ENCODE assay signal across 19 cellular contexts in genomic region chr9:121178676-121179372, GRCh38. TPM values are rescaled to one million over a fixed set of nuclear protein-coding genes. Genes with fewer than 3 reads are reported as not detected.
DNase-seq lines count a peak whose midpoint lies in the region; ATAC-seq, FAIRE-seq and TF ChIP-seq lines count a peak whose summit lies in the region.
"Had no signal": no experiment of that assay in that cellular context is flagged by ENCODE, and none has a peak within 500 bp of the region (broad histone marks: within the 10 kb centered on the region; RNA-seq: fewer than 3 reads in every experiment).

No MANE protein-coding gene starts in this region.

- H3K4me3 Mint-ChIP-seq in CD4-positive, alpha-beta memory T cell: no peak overlapping the region
- H3K4me3 Mint-ChIP-seq in mesothelial cell of epicardium: no peak overlapping the region
- H3K4me3 Mint-ChIP-seq: activated CD4-positive, alpha-beta T cell treated with anti-CD3 and anti-CD28 coated beads, Interleukin-2, amount 10 ng/mL, durations not matched to agents 24 days and 14 days; central memory CD8-positive, alpha-beta T cell had no signal

- no peaks in the 10 kb centered on the region for H3K27me3 ChIP-seq in CD4-positive, alpha-beta memory T cell (ENCODE audit: insufficient read depth, low read length)
- no peaks in the 10 kb centered on the region for H3K27me3 ChIP-seq in body of pancreas
- no peaks in the 10 kb centered on the region for H3K27me3 ChIP-seq in upper lobe of left lung
- no peaks in the 10 kb centered on the region for H3K27me3 ChIP-seq in foreskin keratinocyte
- H3K27me3 ChIP-seq: heart left ventricle, SJSA1 had no signal

- no peak for TF ChIP-seq CTCF in A549 (IDR thresholded peaks at IDR 0.05)
- no peak for TF ChIP-seq CTCF in body of pancreas (IDR thresholded peaks at IDR 0.05)
- no peak for TF ChIP-seq CTCF in mesothelial cell of epicardium (IDR thresholded peaks at IDR 0.05; ENCODE audit: unreplicated experiment)
- no peak for TF ChIP-seq CTCF in upper lobe of left lung (IDR thresholded peaks at IDR 0.05)
- no peak for TF ChIP-seq CTCF in foreskin keratinocyte (conservative IDR thresholded peaks at IDR 0.05)

- TF ChIP-seq RAD21 in A549 (conservative IDR thresholded peaks at IDR 0.05 in 1 of 2, IDR thresholded peaks at IDR 0.05 in 1 of 2): no peak

- H3K9me3 ChIP-seq in A549 (no peaks in the 10 kb centered on the region), body of pancreas (no peaks in the 10 kb centered on the region), upper lobe of left lung (no peaks in the 10 kb centered on the region)
- H3K9me3 ChIP-seq in CD4-positive, alpha-beta memory T cell (ENCODE audit: control insufficient read depth in 1 of 2, low read length in 2 of 2): no peaks in the 10 kb centered on the region
- H3K9me3 ChIP-seq: heart left ventricle, SJSA1 had no signal

- H3K27ac Mint-ChIP-seq in CD4-positive, alpha-beta memory T cell: peak overlapping the region in 4 of 7 donors; percentile 15 to 42 (median 36)
- H3K27ac Mint-ChIP-seq in mesothelial cell of epicardium: peak overlapping the region; percentile 16
- H3K27ac Mint-ChIP-seq: activated CD4-positive, alpha-beta T cell treated with anti-CD3 and anti-CD28 coated beads, Interleukin-2, amount 10 ng/mL, durations not matched to agents 24 days and 14 days had no signal

- H3K4me3 ChIP-seq in A549: no peak overlapping the region
- no peak overlapping the region for H3K4me3 ChIP-seq in CD4-positive, alpha-beta memory T cell (ENCODE audit: low read length in 2 of 2)
- H3K4me3 ChIP-seq in body of pancreas: no peak overlapping the region
- no peak overlapping the region for H3K4me3 ChIP-seq in upper lobe of left lung
- H3K4me3 ChIP-seq: heart left ventricle, PC-9, SJSA1 had no signal

- H3K4me1 Mint-ChIP-seq in CD4-positive, alpha-beta memory T cell: peaks cover 12 to 16% (median 14%) of the 10 kb centered on the region in 4 donors
- H3K4me1 Mint-ChIP-seq in mesothelial cell of epicardium: peaks cover 13% of the 10 kb centered on the region

- peak overlapping the region; percentile 51; the same call in 2 of the 3 replicates for H3K4me2 ChIP-seq in A549
- H3K4me2 ChIP-seq: PC-9 had no signal

- POLR2A ChIA-PET in A549 (lab: Yijun Ruan, JAX): no interaction called here
- POLR2A ChIA-PET in CD4-positive, alpha-beta memory T cell (lab: Charles Lee; ENCODE audit: partially characterized antibody): interaction anchor here (0.7 kb wide), 1 partner anchor 57 kb away, joined by 4 read pairs; no protein-coding TSS in a partner anchor

- no peak overlapping the region for H3K27ac ChIP-seq in A549
- H3K27ac ChIP-seq in CD4-positive, alpha-beta memory T cell (ENCODE audit: low read depth, low read length): no peak overlapping the region
- peak overlapping the region; percentile 16 to 54 (median 39) for H3K27ac ChIP-seq in body of pancreas
- H3K27ac ChIP-seq in upper lobe of left lung: no peak overlapping the region
- H3K27ac ChIP-seq in foreskin keratinocyte: no peak overlapping the region
- H3K27ac ChIP-seq: heart left ventricle, PC-9, SJSA1 had no signal

- DNase-seq in A549 (ENCODE audit: low read depth in 1 of 2, low spot score in 1 of 2) (no peak), body of pancreas (peak in 3 of 4 donors; percentile 21 to 54 (median 35)), mesothelial cell of epicardium (ENCODE audit: low spot score in 2 of 2, unreplicated experiment in 2 of 2) (no peak), upper lobe of left lung (no peak), foreskin keratinocyte (no peak)
- no peak for DNase-seq in CD4-positive, alpha-beta memory T cell
- DNase-seq: activated CD4-positive, alpha-beta T cell treated with anti-CD3 and anti-CD28 coated beads, Interleukin-2, amount 10 ng/mL, durations not matched to agents 24 days and 14 days; amniotic stem cell; HCEC 1CT; heart left ventricle; Kasumi-1; NCI-H2171; NCI-H774; PC-9; stimulated activated CD4-positive, alpha-beta T cell treated with anti-CD3 and anti-CD28 coated beads, Interleukin-2, amount 100 ng/mL, for 48 hours; substantia nigra had no signal

- 80% methylated on average over 6 of the region's 6 CpGs for WGBS in A549 (ENCODE audit: missing lambda C conversion rate)
- 45 to 51% methylated on average over 6 of the region's 6 CpGs for WGBS in body of pancreas, 2 donors
- WGBS in upper lobe of left lung, 2 donors: 80 to 82% methylated on average over 6 of the region's 6 CpGs

- TF ChIP-seq EP300 in A549 (IDR thresholded peaks at IDR 0.05) (no peak), upper lobe of left lung (IDR thresholded peaks at IDR 0.05) (no peak)

- no peaks in the 10 kb centered on the region for H3K9me3 Mint-ChIP-seq in CD4-positive, alpha-beta memory T cell
- no peaks in the 10 kb centered on the region for H3K9me3 Mint-ChIP-seq in mesothelial cell of epicardium
- H3K9me3 Mint-ChIP-seq: activated CD4-positive, alpha-beta T cell treated with anti-CD3 and anti-CD28 coated beads, Interleukin-2, amount 10 ng/mL, durations not matched to agents 24 days and 14 days; central memory CD8-positive, alpha-beta T cell had no signal

- no peak for ATAC-seq in A549
- ATAC-seq in body of pancreas: peak; percentile 62
- no peak for ATAC-seq in HG03139 (IDR thresholded peaks at IDR 0.05; ENCODE audit: unreplicated experiment)
- no peak for ATAC-seq in upper lobe of left lung (ENCODE audit: low FRiP score in 2 of 2)
- no peak for ATAC-seq in foreskin keratinocyte
- ATAC-seq: heart left ventricle had no signal

- FAIRE-seq in A549 (lab: Jason Lieb, UNC): no peak

- TF ChIP-seq POLR2A in A549 (IDR thresholded peaks at IDR 0.05; ENCODE audit: low read length) (no peak), body of pancreas (IDR thresholded peaks at IDR 0.05) (no peak), upper lobe of left lung (IDR thresholded peaks at IDR 0.05) (no peak)

- CTCF ChIA-PET in A549 (lab: Yijun Ruan, JAX): interaction anchor here (0.8 to 1.1 kb wide), 2 partner anchors 10 to 34 kb away, joined by 3 to 4 read pairs; no protein-coding TSS in a partner anchor
- CTCF ChIA-PET in CD4-positive, alpha-beta memory T cell (lab: Charles Lee; ENCODE audit: partially characterized antibody): no interaction called here

- peaks cover 59% of the 10 kb centered on the region for H3K36me3 ChIP-seq in CD4-positive, alpha-beta memory T cell (ENCODE audit: insufficient read depth, low read length)
- peaks cover 0 to 2% of the 10 kb centered on the region in 2 donors for H3K36me3 ChIP-seq in body of pancreas (replicated peaks in 1 of 2; ENCODE audit: insufficient read depth in 1 of 2, low read depth in 2 of 2)
- H3K36me3 ChIP-seq in upper lobe of left lung: peaks cover 0 to 84% (median 15%) of the 10 kb centered on the region in 4 donors

- peaks cover 36 to 84% of the 10 kb centered on the region in 2 donors for H3K36me3 Mint-ChIP-seq in CD4-positive, alpha-beta memory T cell
- peaks cover 30% of the 10 kb centered on the region for H3K36me3 Mint-ChIP-seq in mesothelial cell of epicardium

- peaks cover 41% of the 10 kb centered on the region for H3K4me1 ChIP-seq in A549
- H3K4me1 ChIP-seq in CD4-positive, alpha-beta memory T cell (ENCODE audit: insufficient read depth, low read length): peaks cover 4% of the 10 kb centered on the region
- peaks cover 38% of the 10 kb centered on the region for H3K4me1 ChIP-seq in body of pancreas
- H3K4me1 ChIP-seq in upper lobe of left lung: peaks cover 12 to 44% (median 19%) of the 10 kb centered on the region in 4 donors
- H3K4me1 ChIP-seq in foreskin keratinocyte: no peaks in the 10 kb centered on the region
- H3K4me1 ChIP-seq: SJSA1 had no signal

- no peaks in the 10 kb centered on the region for H3K27me3 Mint-ChIP-seq in CD4-positive, alpha-beta memory T cell
- H3K27me3 Mint-ChIP-seq in mesothelial cell of epicardium (ENCODE audit: low read depth): no peaks in the 10 kb centered on the region
- H3K27me3 Mint-ChIP-seq: activated CD4-positive, alpha-beta T cell treated with anti-CD3 and anti-CD28 coated beads, Interleukin-2, amount 10 ng/mL, durations not matched to agents 24 days and 14 days; central memory CD8-positive, alpha-beta T cell had no signal

- intact Hi-C loops in CD4-positive, alpha-beta memory T cell (cut with micrococcal nuclease): no loop called here
- intact Hi-C loops in body of pancreas (cut with DNase I): no loop called here

TF ChIP-seq in A549, 52 proteins besides CTCF, POLR2A, EP300 and RAD21:
- peak; percentile 94 for TF ChIP-seq MAFK (IDR thresholded peaks at IDR 0.05; ENCODE audit: partially characterized antibody)
- no peak for TF ChIP-seq HOXA7 (CRISPR knock-in tag; IDR thresholded peaks at IDR 0.05)
TF ChIP-seq in A549: peak in this region for 1.

RNA-seq across cellular contexts. Expression of gene RAB14, which starts 22.8 kb away (rescaled TPM):
- polyA plus RNA-seq in A549 (2011; rRNA removed) (54.1 and 55.7 TPM in 2 replicates), A549 (2017; fragmentation: RNase III; extraction: RNeasy Plus Mini Kit Qiagen cat#74134 plus additional on column Dnase treatment) (38.4 to 40.2 TPM (median 38.8 TPM) in 3 replicates), foreskin keratinocyte (24.9 and 29.1 TPM in 2 replicates)
- 12.6 and 14.0 TPM in 2 replicates for polyA plus RNA-seq in A549 (2012; cell fraction: cytosol; rRNA removed)
- polyA plus RNA-seq in A549 (2012; cell fraction: nucleus; rRNA removed): 6.3 and 11.1 TPM in 2 replicates
- 14.2 and 15.3 TPM in 2 replicates for polyA minus RNA-seq in A549 (2011; rRNA and poly(A)+ RNA removed)
- total RNA-seq in CD4-positive, alpha-beta memory T cell: 10 to 100 TPM; 65.5 to 68.1 TPM
- polyA plus RNA-seq in CD4-positive, alpha-beta memory T cell: 10 to 100 TPM; 34.8 to 54.0 TPM
- total RNA-seq in body of pancreas (10 to 100 TPM; 13.5 to 21.8 TPM), mesothelial cell of epicardium (54.9 to 61.5 TPM (median 58.3 TPM) in 3 replicates), upper lobe of left lung (10 to 100 TPM; 21.3 to 90.8 (median 77.4) TPM), foreskin keratinocyte (45.1 and 46.3 TPM in 2 replicates)

Comparison
In these comparisons a context has a peak if more than half of its experiments do, and no peak if none do; other contexts are left out.
1. DNase-seq: peak in body of pancreas (3 of 4); none in A549 (0 of 2), CD4-positive, alpha-beta memory T cell (0 of 5), mesothelial cell of epicardium (0 of 2), upper lobe of left lung (0 of 2) and foreskin keratinocyte (0 of 2).
2. H3K27ac ChIP-seq: peak in body of pancreas (4 of 4); none in A549 (0 of 2), CD4-positive, alpha-beta memory T cell (single experiment), upper lobe of left lung (0 of 4) and foreskin keratinocyte (single experiment).